2 cellular contexts compared by ENCODE assay signal in the genomic region with DNA sequence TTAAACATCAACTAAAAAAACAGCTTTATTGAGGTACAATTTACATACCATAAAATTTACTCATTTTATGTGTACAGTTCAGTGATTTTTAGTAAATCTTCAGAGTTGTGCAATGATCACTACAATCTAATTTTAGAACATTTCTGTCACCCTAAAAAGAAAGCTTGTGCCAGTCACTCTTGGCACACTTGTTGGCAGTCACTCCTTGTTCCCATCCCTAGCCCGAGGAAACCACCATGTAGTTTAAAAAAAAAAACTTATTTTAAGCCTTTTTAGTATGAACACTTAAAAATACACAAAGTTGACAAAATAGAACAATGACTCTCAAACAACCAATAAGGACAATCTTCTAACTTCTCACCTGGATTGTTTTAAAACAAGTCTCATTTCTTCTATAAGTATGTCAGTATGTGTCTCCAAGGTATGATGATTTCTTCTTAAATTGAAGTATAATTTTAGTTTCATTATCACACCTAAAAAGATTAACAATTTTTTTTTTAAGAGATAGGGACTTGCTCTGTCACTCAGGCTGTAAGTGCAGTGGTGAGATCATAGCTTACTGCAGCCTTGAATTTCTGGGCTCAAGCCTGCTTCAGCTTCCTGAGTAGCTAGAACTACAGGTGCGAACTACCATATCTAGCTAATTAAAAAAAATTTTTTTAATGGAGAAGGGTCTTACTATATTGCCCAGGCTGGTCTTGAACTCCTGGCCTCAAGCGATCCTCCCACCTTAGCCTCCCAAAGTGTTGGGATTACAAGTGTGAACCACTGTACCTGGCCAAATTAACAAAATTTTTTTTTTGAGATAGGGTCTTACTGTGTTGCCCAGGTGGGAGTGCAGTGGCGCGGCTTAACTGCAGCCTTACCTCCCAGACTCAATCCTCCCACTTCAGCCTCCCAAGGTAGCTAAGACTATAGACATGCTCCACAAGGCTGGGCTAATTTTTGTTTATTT.
A peak's percentile ranks its signal among the peaks of the same experiment; 100 is the strongest.
TF ChIP-seq lines count a peak whose summit lies in the region.

No MANE protein-coding gene starts in this region.

TF ChIP-seq in GM12878, 131 proteins besides CTCF, POLR2A, EP300 and RAD21:
- TF ChIP-seq ASH2L (IDR thresholded peaks at IDR 0.05; ENCODE audit: borderline replicate concordance, low read depth) (no peak), YBX1 (IDR thresholded peaks at IDR 0.05) (no peak), ETV6 (conservative IDR thresholded peaks at IDR 0.05 in 1 of 2, IDR thresholded peaks at IDR 0.05 in 1 of 2; ENCODE audit: borderline replicate concordance in 1 of 2, low read depth in 1 of 2) (peak in 1 of 2 experiments; percentile 56; a peak in 1 of 4 replicates)
- TF ChIP-seq, protein P1, sequence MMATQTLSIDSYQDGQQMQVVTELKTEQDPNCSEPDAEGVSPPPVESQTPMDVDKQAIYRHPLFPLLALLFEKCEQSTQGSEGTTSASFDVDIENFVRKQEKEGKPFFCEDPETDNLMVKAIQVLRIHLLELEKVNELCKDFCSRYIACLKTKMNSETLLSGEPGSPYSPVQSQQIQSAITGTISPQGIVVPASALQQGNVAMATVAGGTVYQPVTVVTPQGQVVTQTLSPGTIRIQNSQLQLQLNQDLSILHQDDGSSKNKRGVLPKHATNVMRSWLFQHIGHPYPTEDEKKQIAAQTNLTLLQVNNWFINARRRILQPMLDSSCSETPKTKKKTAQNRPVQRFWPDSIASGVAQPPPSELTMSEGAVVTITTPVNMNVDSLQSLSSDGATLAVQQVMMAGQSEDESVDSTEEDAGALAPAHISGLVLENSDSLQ (IDR thresholded peaks at IDR 0.05): 0 out of 2 replicates have a peak, but pooled peaks have one; percentile 16

TF ChIP-seq in HepG2, 621 proteins besides CTCF, POLR2A, EP300 and RAD21:
- TF ChIP-seq ZSCAN12 (CRISPR knock-in tag; IDR thresholded peaks at IDR 0.05): no peak
- TF ChIP-seq HNRNPK (IDR thresholded peaks at IDR 0.05; ENCODE audit: low read depth, low read length, poor library complexity, severe bottlenecking): peak; percentile 66
- peak; percentile 50; the same call in 1 of the 2 replicates for TF ChIP-seq ZNF121 (CRISPR knock-in tag; IDR thresholded peaks at IDR 0.05)
- TF ChIP-seq, protein P2, sequence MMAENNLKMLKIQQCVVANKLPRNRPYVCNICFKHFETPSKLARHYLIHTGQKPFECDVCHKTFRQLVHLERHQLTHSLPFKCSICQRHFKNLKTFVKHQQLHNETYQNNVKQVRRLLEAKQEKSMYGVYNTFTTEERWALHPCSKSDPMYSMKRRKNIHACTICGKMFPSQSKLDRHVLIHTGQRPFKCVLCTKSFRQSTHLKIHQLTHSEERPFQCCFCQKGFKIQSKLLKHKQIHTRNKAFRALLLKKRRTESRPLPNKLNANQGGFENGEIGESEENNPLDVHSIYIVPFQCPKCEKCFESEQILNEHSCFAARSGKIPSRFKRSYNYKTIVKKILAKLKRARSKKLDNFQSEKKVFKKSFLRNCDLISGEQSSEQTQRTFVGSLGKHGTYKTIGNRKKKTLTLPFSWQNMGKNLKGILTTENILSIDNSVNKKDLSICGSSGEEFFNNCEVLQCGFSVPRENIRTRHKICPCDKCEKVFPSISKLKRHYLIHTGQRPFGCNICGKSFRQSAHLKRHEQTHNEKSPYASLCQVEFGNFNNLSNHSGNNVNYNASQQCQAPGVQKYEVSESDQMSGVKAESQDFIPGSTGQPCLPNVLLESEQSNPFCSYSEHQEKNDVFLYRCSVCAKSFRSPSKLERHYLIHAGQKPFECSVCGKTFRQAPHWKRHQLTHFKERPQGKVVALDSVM (CRISPR knock-in tag; IDR thresholded peaks at IDR 0.05): 0 out of 2 replicates have a peak, but pooled peaks have one; percentile 27
